28 cellular contexts compared by ENCODE assay signal in the genomic region with DNA sequence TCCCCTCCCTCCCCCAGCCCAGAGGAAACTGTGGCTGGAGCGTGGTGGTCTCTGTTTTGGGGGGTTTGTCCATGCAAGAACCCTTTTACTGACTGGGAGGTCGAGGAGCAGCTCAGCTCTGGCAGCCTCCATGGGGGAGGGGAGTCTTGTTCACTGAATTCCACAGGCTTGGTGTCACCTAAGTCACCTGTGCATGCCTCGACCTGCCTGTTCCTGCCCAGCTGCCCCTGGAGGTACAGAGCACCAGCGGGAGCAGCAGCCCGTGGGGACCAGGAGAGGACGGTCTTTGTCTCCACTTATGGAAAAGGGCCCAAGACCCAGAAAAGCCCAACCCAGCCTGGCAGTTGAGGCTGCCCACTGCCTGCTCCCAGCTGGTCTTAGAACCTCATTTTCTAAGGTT.
DNase-seq lines count a peak whose midpoint lies in the region; ATAC-seq and TF ChIP-seq lines count a peak whose summit lies in the region.
"Had no signal": no experiment of that assay in that cellular context is flagged by ENCODE, and none has a peak within 500 bp of the region (broad histone marks: within the 10 kb centered on the region; RNA-seq: fewer than 3 reads in every experiment).

No MANE protein-coding gene starts in this region.

- H3K9me3 ChIP-seq in uterus = no peaks in the 10 kb centered on the region
- H3K9me3 ChIP-seq: gastroesophageal sphincter, psoas muscle, suprapubic skin had no signal

- no peak overlapping the region for H3K27ac Mint-ChIP-seq in type B pancreatic cell
- no peak overlapping the region for H3K27ac Mint-ChIP-seq in T-cell
- H3K27ac Mint-ChIP-seq: CD4-positive, alpha-beta T cell; naive thymus-derived CD4-positive, alpha-beta T cell; stimulated activated memory B cell treated with anti-CD40 and anti-IgM and Interleukin-4, amounts not matched to agents 10 μg/mL and 1 μg/mL and 100 μg/mL, for 72 hours had no signal

- H3K27me3 ChIP-seq in uterus = no peaks in the 10 kb centered on the region

- no peaks in the 10 kb centered on the region for H3K36me3 ChIP-seq in uterus
- H3K36me3 ChIP-seq: gastroesophageal sphincter, suprapubic skin had no signal

- DNase-seq in NCI-H1105 treated with DMSO at 0.1 percent for 48 hours (lab: John Stamatoyannopoulos, UW) (peak; percentile 3), NCI-H1105 (lab: John Stamatoyannopoulos, UW) (no peak), NCI-H526 (lab: John Stamatoyannopoulos, UW) (peak; percentile 57 to 87), type B pancreatic cell (ENCODE audit: extremely low spot score, unreplicated experiment) (no peak), T-cell (no peak), uterus (no peak)
- DNase-seq: activated CD4-positive, alpha-beta T cell treated with anti-CD3 and anti-CD28 coated beads for 48 hours; activated CD8-positive, alpha-beta memory T cell treated with anti-CD3 and anti-CD28 coated beads for 24 hours; activated gamma-delta T cell; CD4-positive, alpha-beta T cell; cerebellar nuclear complex; DMS 273 treated with DMSO at 0.1 percent for 48 hours; hypothalamus; KG1; midbrain; naive thymus-derived CD4-positive, alpha-beta T cell; NCI-H1694; nucleus accumbens; PC-3; psoas muscle; Right ventricle myocardium superior; stimulated activated CD4-positive, alpha-beta T cell treated with anti-CD3 and anti-CD28 coated beads, Interleukin-4, amount 100 ng/mL, for 4 hours had no signal

- H3K4me3 ChIP-seq in uterus = no peak overlapping the region
- H3K4me3 ChIP-seq: gastroesophageal sphincter, psoas muscle, suprapubic skin had no signal

- CTCF ChIA-PET in T-cell (lab: Charles Lee) = no interaction called here

- no peak for TF ChIP-seq POLR2A in uterus (IDR thresholded peaks at IDR 0.05)

- peak overlapping the region; percentile 62 for H3K4me3 Mint-ChIP-seq in type B pancreatic cell
- H3K4me3 Mint-ChIP-seq in T-cell = no peak overlapping the region
- H3K4me3 Mint-ChIP-seq: CD4-positive, alpha-beta T cell; naive thymus-derived CD4-positive, alpha-beta T cell; stimulated activated memory B cell treated with anti-CD40 and anti-IgM and Interleukin-4, amounts not matched to agents 10 μg/mL and 1 μg/mL and 100 μg/mL, for 72 hours had no signal

- no peaks in the 10 kb centered on the region for H3K4me1 ChIP-seq in uterus
- H3K4me1 ChIP-seq: gastroesophageal sphincter, psoas muscle, suprapubic skin had no signal

- intact Hi-C loops in uterus (cut with DNase I; ENCODE audit: low total_unique reads) = no loop called here

- H3K36me3 Mint-ChIP-seq in type B pancreatic cell = no peaks in the 10 kb centered on the region
- H3K36me3 Mint-ChIP-seq in T-cell = no peaks in the 10 kb centered on the region
- H3K36me3 Mint-ChIP-seq: naive thymus-derived CD4-positive, alpha-beta T cell; stimulated activated memory B cell treated with anti-CD40 and anti-IgM and Interleukin-4, amounts not matched to agents 10 μg/mL and 1 μg/mL and 100 μg/mL, for 72 hours had no signal

- H3K9me3 Mint-ChIP-seq in type B pancreatic cell (peaks cover 9% of the 10 kb centered on the region), T-cell (peaks cover 0 to 6% (median 0%) of the 10 kb centered on the region in 3 donors)
- H3K9me3 Mint-ChIP-seq: CD4-positive, alpha-beta T cell; stimulated activated memory B cell treated with anti-CD40 and anti-IgM and Interleukin-4, amounts not matched to agents 10 μg/mL and 1 μg/mL and 100 μg/mL, for 72 hours had no signal

- H3K27ac ChIP-seq in uterus = no peak overlapping the region
- H3K27ac ChIP-seq: gastroesophageal sphincter, psoas muscle, suprapubic skin, VCaP had no signal

- POLR2A ChIA-PET in T-cell (lab: Charles Lee) = no interaction called here

- no peak for TF ChIP-seq CTCF in type B pancreatic cell (conservative IDR thresholded peaks at IDR 0.05)
- TF ChIP-seq CTCF in uterus (IDR thresholded peaks at IDR 0.05) = no peak

- H3K4me1 Mint-ChIP-seq in type B pancreatic cell (ENCODE audit: unreplicated experiment) (peaks cover 15% of the 10 kb centered on the region), T-cell (no peaks in the 10 kb centered on the region)
- H3K4me1 Mint-ChIP-seq: naive thymus-derived CD4-positive, alpha-beta T cell; stimulated activated memory B cell treated with anti-CD40 and anti-IgM and Interleukin-4, amounts not matched to agents 10 μg/mL and 1 μg/mL and 100 μg/mL, for 72 hours had no signal

- ATAC-seq in esophagus mucosa = peak; percentile 56
- ATAC-seq in T-cell (replicated peaks in 1 of 4) = no peak
- no peak for ATAC-seq in GM19395 (IDR thresholded peaks at IDR 0.05; ENCODE audit: unreplicated experiment)
- ATAC-seq: gastroesophageal sphincter; naive thymus-derived CD4-positive, alpha-beta T cell; PC-3; psoas muscle; stimulated activated memory B cell treated with anti-CD40 and anti-IgM and Interleukin-4, amounts not matched to agents 10 μg/mL and 1 μg/mL and 100 μg/mL, for 72 hours had no signal

- peaks cover 4% of the 10 kb centered on the region for H3K27me3 Mint-ChIP-seq in type B pancreatic cell
- peaks cover 4 to 20% of the 10 kb centered on the region in 2 donors for H3K27me3 Mint-ChIP-seq in T-cell

Comparison
In these comparisons a context has a peak if more than half of its experiments do, and no peak if none do; other contexts are left out.
1. DNase-seq: peak in NCI-H1105 treated with DMSO at 0.1 percent for 48 hours (single experiment) and NCI-H526 (2 of 2); none in NCI-H1105 (single experiment), type B pancreatic cell (single experiment), T-cell (0 of 34) and uterus (0 of 2).